ENCODE assay signal across 2 cellular contexts in the genomic region with DNA sequence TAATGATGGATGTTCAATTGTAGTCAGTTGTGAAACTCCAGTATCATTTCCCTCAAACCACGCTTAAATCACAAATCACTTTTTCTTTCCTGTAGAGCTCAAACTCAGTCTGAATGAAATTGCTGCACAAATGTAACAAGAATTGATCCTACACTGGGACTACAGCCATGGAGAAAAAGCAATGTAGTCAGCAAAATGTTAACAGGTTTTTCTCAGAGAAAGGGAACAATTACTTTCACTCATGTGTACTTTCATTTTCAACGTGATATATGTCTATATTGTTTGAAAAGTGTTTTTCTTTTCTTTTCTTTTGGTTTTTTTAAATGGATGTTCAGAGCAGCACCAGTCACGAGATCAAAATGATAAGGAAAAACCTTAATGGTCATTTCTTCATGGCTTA.
A peak's percentile ranks its signal among the peaks of the same experiment; 100 is the strongest.
TF ChIP-seq lines count a peak whose summit lies in the region.

No MANE protein-coding gene starts in this region.

TF ChIP-seq in A549, 52 proteins besides CTCF, POLR2A, EP300 and RAD21:
- TF ChIP-seq ZFP36 (IDR thresholded peaks at IDR 0.05; ENCODE audit: borderline replicate concordance, partially characterized antibody) = no peak
- TF ChIP-seq CHD2 (IDR thresholded peaks at IDR 0.05; ENCODE audit: low read length, partially characterized antibody) = no peak
- TF ChIP-seq E2F6 (IDR thresholded peaks at IDR 0.05; ENCODE audit: borderline replicate concordance, low read depth) = no peak
- TF ChIP-seq MAFK (IDR thresholded peaks at IDR 0.05; ENCODE audit: partially characterized antibody) = peak; percentile 8
- TF ChIP-seq NFE2L2 (conservative IDR thresholded peaks at IDR 0.05; ENCODE audit: low read length) = no peak

TF ChIP-seq in K562, 482 proteins besides CTCF, POLR2A, EP300 and RAD21:
- TF ChIP-seq ARID2 (IDR thresholded peaks at IDR 0.05) (no peak), ZNF316 (IDR thresholded peaks at IDR 0.05) (peak; percentile 53), MAFG (tag; conservative IDR thresholded peaks at IDR 0.05) (0 out of 2 replicates have a peak, but pooled peaks have one; percentile 9), ELF1 (tag; IDR thresholded peaks at IDR 0.05) (no peak)
